ENCODE assay signal across 12 cellular contexts in genomic region chr12:95004610-95005009, GRCh38. TPM values are rescaled to one million over a fixed set of nuclear protein-coding genes. Genes with fewer than 3 reads are reported as not detected.
A peak's percentile ranks its signal among the peaks of the same experiment; 100 is the strongest.
DNase-seq lines count a peak whose midpoint lies in the region; ATAC-seq and TF ChIP-seq lines count a peak whose summit lies in the region.
"Had no signal": no experiment of that assay in that cellular context is flagged by ENCODE, and none has a peak within 500 bp of the region (broad histone marks: within the 10 kb centered on the region; RNA-seq: fewer than 3 reads in every experiment).

No MANE protein-coding gene starts in this region.

- H3K4me3 Mint-ChIP-seq in Caco-2 (ENCODE audit: unreplicated experiment): peak overlapping the region; percentile 67
- peak overlapping the region; percentile 96 for H3K4me3 Mint-ChIP-seq in activated naive CD8-positive, alpha-beta T cell treated with anti-CD3 and anti-CD28 coated beads, Interleukin-2, amount 50 U/mL, for 24 hours
- H3K4me3 Mint-ChIP-seq in naive thymus-derived CD8-positive, alpha-beta T cell: peak overlapping the region; percentile 51 to 95 (median 86)

- H3K27me3 ChIP-seq in Caco-2 (replicated peaks; ENCODE audit: control insufficient read depth, insufficient read depth, low read length): no peaks in the 10 kb centered on the region
- H3K27me3 ChIP-seq: adrenal gland had no signal

- no TSS peak for BruUV-seq in Caco-2 (replicated peaks; lab: Mats Ljungman, UMichigan)

- peaks cover 4% of the 10 kb centered on the region; the same call in 1 of the 2 replicates for H3K4me1 ChIP-seq in Caco-2

- CTCF ChIA-PET in Caco-2 (lab: Charles Lee): no interaction called here

- POLR2A ChIA-PET in Caco-2 (lab: Charles Lee): no interaction called here
- POLR2A ChIA-PET in naive thymus-derived CD8-positive, alpha-beta T cell (lab: Charles Lee): interaction anchor here (0.6 to 2.2 kb wide), 5 partner anchors 10 to 69 kb away, joined by 3 to 27 read pairs (median 5); partner anchors contain the start of gene NR2C1

- intact Hi-C loops in Caco-2 (cut with micrococcal nuclease; ENCODE audit: unreplicated experiment): no loop called here

- H3K36me3 Mint-ChIP-seq in Caco-2 (ENCODE audit: insufficient read depth, unreplicated experiment): peaks cover under 1% of the 10 kb centered on the region
- H3K36me3 Mint-ChIP-seq in activated naive CD8-positive, alpha-beta T cell treated with anti-CD3 and anti-CD28 coated beads, Interleukin-2, amount 50 U/mL, for 24 hours (ENCODE audit: low read depth): peaks cover 21% of the 10 kb centered on the region
- peaks cover 10 to 29% (median 22%) of the 10 kb centered on the region in 3 donors for H3K36me3 Mint-ChIP-seq in naive thymus-derived CD8-positive, alpha-beta T cell

- ATAC-seq in activated naive CD8-positive, alpha-beta T cell treated with anti-CD3 and anti-CD28 coated beads, Interleukin-2, amount 50 U/mL, for 24 hours: no peak
- no peak for ATAC-seq in naive thymus-derived CD8-positive, alpha-beta T cell
- ATAC-seq in GM18909 (IDR thresholded peaks at IDR 0.05; ENCODE audit: poor library complexity, unreplicated experiment): no peak
- no peak for ATAC-seq in HG02885 (IDR thresholded peaks at IDR 0.05; ENCODE audit: poor library complexity, unreplicated experiment)

- H3K9me3 Mint-ChIP-seq in Caco-2 (ENCODE audit: unreplicated experiment): peaks cover 18% of the 10 kb centered on the region
- peaks cover 20% of the 10 kb centered on the region for H3K9me3 Mint-ChIP-seq in activated naive CD8-positive, alpha-beta T cell treated with anti-CD3 and anti-CD28 coated beads, Interleukin-2, amount 50 U/mL, for 24 hours
- peaks cover 7 to 35% (median 13%) of the 10 kb centered on the region in 9 donors for H3K9me3 Mint-ChIP-seq in naive thymus-derived CD8-positive, alpha-beta T cell

- DNase-seq in Caco-2 (no peak), Kasumi-1 (lab: John Stamatoyannopoulos, UW) (peak; percentile 20 to 23), SK-N-DZ (ENCODE audit: low spot score) (no peak), NCI-H187 (lab: John Stamatoyannopoulos, UW) (no peak)
- no peak for DNase-seq in activated naive CD8-positive, alpha-beta T cell treated with anti-CD3 and anti-CD28 coated beads, Interleukin-2, amount 50 U/mL, for 24 hours
- no peak for DNase-seq in naive thymus-derived CD8-positive, alpha-beta T cell
- DNase-seq: adrenal gland, GOT3, kidney glomerular epithelial cell, NCI-H526 treated with DMSO at 0.1 percent for 48 hours had no signal

- no peak overlapping the region for H3K4me3 ChIP-seq in Caco-2 (ENCODE audit: low read depth, low read length)

- peaks cover 2% of the 10 kb centered on the region for H3K36me3 ChIP-seq in Caco-2 (ENCODE audit: control insufficient read depth, insufficient read depth, low read length)

- no peaks in the 10 kb centered on the region for H3K27me3 Mint-ChIP-seq in Caco-2 (ENCODE audit: insufficient read depth, unreplicated experiment)
- peaks cover 3% of the 10 kb centered on the region for H3K27me3 Mint-ChIP-seq in activated naive CD8-positive, alpha-beta T cell treated with anti-CD3 and anti-CD28 coated beads, Interleukin-2, amount 50 U/mL, for 24 hours
- no peaks in the 10 kb centered on the region for H3K27me3 Mint-ChIP-seq in naive thymus-derived CD8-positive, alpha-beta T cell

- H3K9me3 ChIP-seq in Caco-2: peaks cover 9% of the 10 kb centered on the region; the same call in 1 of the 2 replicates
- H3K9me3 ChIP-seq: adrenal gland had no signal

- no peak for TF ChIP-seq CTCF in Caco-2 (IDR thresholded peaks at IDR 0.05; ENCODE audit: insufficient read depth in 1 of 2, low read depth in 1 of 2, low read length in 1 of 2, severe bottlenecking in 1 of 2, unreplicated experiment in 1 of 2)

- peak overlapping the region; percentile 65 for H3K27ac Mint-ChIP-seq in Caco-2 (ENCODE audit: unreplicated experiment)
- peak overlapping the region; percentile 56 for H3K27ac Mint-ChIP-seq in activated naive CD8-positive, alpha-beta T cell treated with anti-CD3 and anti-CD28 coated beads, Interleukin-2, amount 50 U/mL, for 24 hours
- H3K27ac Mint-ChIP-seq in naive thymus-derived CD8-positive, alpha-beta T cell: peak overlapping the region; percentile 40 to 94 (median 78)

- H3K4me1 Mint-ChIP-seq in Caco-2 (ENCODE audit: low read depth, unreplicated experiment): peaks cover 12% of the 10 kb centered on the region
- peaks cover 38% of the 10 kb centered on the region for H3K4me1 Mint-ChIP-seq in activated naive CD8-positive, alpha-beta T cell treated with anti-CD3 and anti-CD28 coated beads, Interleukin-2, amount 50 U/mL, for 24 hours
- peaks cover 14 to 53% (median 46%) of the 10 kb centered on the region in 4 donors for H3K4me1 Mint-ChIP-seq in naive thymus-derived CD8-positive, alpha-beta T cell

RNA-seq across cellular contexts. Expression of gene NDUFA12, which starts 1.1 kb away (rescaled TPM):
- total RNA-seq in Caco-2 (2022): 122 and 131 TPM in 2 replicates
- total RNA-seq in naive thymus-derived CD8-positive, alpha-beta T cell: 10 to 100 TPM; 67.5 to 68.4 TPM
- polyA plus RNA-seq in naive thymus-derived CD8-positive, alpha-beta T cell: 100 to 1,000 TPM; 282 to 364 (median 294) TPM
- 281 and 364 TPM in 2 replicates for polyA plus RNA-seq in SK-N-DZ (2014; cell fraction: cytosol; rRNA removed)
- 158 and 191 TPM in 2 replicates for polyA plus RNA-seq in SK-N-DZ (2014; cell fraction: nucleus; rRNA removed)

Comparison
In these comparisons a context has a peak if more than half of its experiments do, and no peak if none do; other contexts are left out.
1. DNase-seq: peak in Kasumi-1 (2 of 2); none in Caco-2 (0 of 2), activated naive CD8-positive, alpha-beta T cell treated with anti-CD3 and anti-CD28 coated beads, Interleukin-2, amount 50 U/mL, for 24 hours (single experiment), naive thymus-derived CD8-positive, alpha-beta T cell (0 of 10), SK-N-DZ (single experiment) and NCI-H187 (0 of 2).
2. Peak in every context shown above with its lines, with median percentiles within 50 percentile points of each other: H3K27ac Mint-ChIP-seq and H3K4me3 Mint-ChIP-seq.